In genomic region chr3:30659270-30660127, GRCh38 we compare ENCODE assay signal across 8 cellular contexts. TPM values are rescaled to one million over a fixed set of nuclear protein-coding genes. Genes with fewer than 3 reads are reported as not detected.
DNase-seq lines count a peak whose midpoint lies in the region; ATAC-seq and TF ChIP-seq lines count a peak whose summit lies in the region.

No MANE protein-coding gene starts in this region.

- in situ Hi-C loops in HAP-1 (cut with MboI; ENCODE audit: low sequenced_read_pairs): no loop called here
- in situ Hi-C loops in gastrocnemius medialis (cut with MboI; ENCODE audit: low sequenced_read_pairs in 4 of 4): no loop called here

- ATAC-seq in gastrocnemius medialis: peak; percentile 48 to 72
- ATAC-seq in HG02981 (IDR thresholded peaks at IDR 0.05; ENCODE audit: unreplicated experiment): no peak

- peak overlapping the region; percentile 92 for H3K27ac Mint-ChIP-seq in T-helper 2 cell treated with Interferon-gamma antibody and Interleukin-4, amounts not matched to agents 5 μg/mL and 100 μg/mL, for 36 hours

- H3K27me3 ChIP-seq in HAP-1 (ENCODE audit: low read depth) (no peaks in the 10 kb centered on the region), gastrocnemius medialis (no peaks in the 10 kb centered on the region)

- intact Hi-C loops in gastrocnemius medialis (cut with DNase I; ENCODE audit: low total_unique reads): no loop called here

- H3K9me3 Mint-ChIP-seq in T-helper 2 cell treated with Interferon-gamma antibody and Interleukin-4, amounts not matched to agents 5 μg/mL and 100 μg/mL, for 36 hours: no peaks in the 10 kb centered on the region

- DNase-seq in HAP-1 (ENCODE audit: low spot score in 2 of 2) (peak; percentile 35 to 86), fibroblast of villous mesenchyme (ENCODE audit: low read depth) (peak; percentile 95), gastrocnemius medialis (peak in 1 of 2 donors; percentile 21), activated gamma-delta T cell (lab: John Stamatoyannopoulos, UW) (no peak), GM19238 (ENCODE audit: insufficient read length, low spot score) (no peak), DMS153 (lab: John Stamatoyannopoulos, UW) (no peak)
- DNase-seq in T-helper 2 cell treated with Interferon-gamma antibody and Interleukin-4, amounts not matched to agents 5 μg/mL and 100 μg/mL, for 36 hours (ENCODE audit: low spot score): no peak

- H3K4me3 Mint-ChIP-seq in T-helper 2 cell treated with Interferon-gamma antibody and Interleukin-4, amounts not matched to agents 5 μg/mL and 100 μg/mL, for 36 hours: peak overlapping the region; percentile 74

- H3K4me1 ChIP-seq in HAP-1 (peaks cover 36% of the 10 kb centered on the region), gastrocnemius medialis (peaks cover 27 to 48% of the 10 kb centered on the region in 2 donors)

- H3K9me3 ChIP-seq in HAP-1 (no peaks in the 10 kb centered on the region), gastrocnemius medialis (no peaks in the 10 kb centered on the region)

- TF ChIP-seq CTCF in fibroblast of villous mesenchyme (IDR thresholded peaks at IDR 0.05; ENCODE audit: insufficient read depth, low read depth, low read length): no peak
- no peak for TF ChIP-seq CTCF in gastrocnemius medialis (IDR thresholded peaks at IDR 0.05 in 4 of 5, conservative IDR thresholded peaks at IDR 0.05 in 1 of 5)

- peak overlapping the region; percentile 3 to 64 (median 39) for H3K27ac ChIP-seq in gastrocnemius medialis

- H3K4me3 ChIP-seq in HAP-1: no peak overlapping the region
- H3K4me3 ChIP-seq in fibroblast of villous mesenchyme (ENCODE audit: low read depth, low read length): no peak overlapping the region
- H3K4me3 ChIP-seq in gastrocnemius medialis: no peak overlapping the region

- H3K27me3 Mint-ChIP-seq in T-helper 2 cell treated with Interferon-gamma antibody and Interleukin-4, amounts not matched to agents 5 μg/mL and 100 μg/mL, for 36 hours (ENCODE audit: low read depth): no peaks in the 10 kb centered on the region

- peaks cover 88% of the 10 kb centered on the region for H3K4me1 Mint-ChIP-seq in T-helper 2 cell treated with Interferon-gamma antibody and Interleukin-4, amounts not matched to agents 5 μg/mL and 100 μg/mL, for 36 hours (ENCODE audit: low read depth)

- H3K36me3 ChIP-seq in HAP-1 (replicated peaks): peaks cover 3% of the 10 kb centered on the region; the same call in 1 of the 2 replicates
- H3K36me3 ChIP-seq in gastrocnemius medialis: peaks cover 0 to 9% of the 10 kb centered on the region in 2 donors

- H3K36me3 Mint-ChIP-seq in T-helper 2 cell treated with Interferon-gamma antibody and Interleukin-4, amounts not matched to agents 5 μg/mL and 100 μg/mL, for 36 hours (ENCODE audit: low read depth): peaks cover 70% of the 10 kb centered on the region

- no peak for TF ChIP-seq POLR2A in gastrocnemius medialis (IDR thresholded peaks at IDR 0.05)

RNA-seq across cellular contexts. Expression of gene TGFBR2, which starts 53.1 kb away (rescaled TPM):
- total RNA-seq in fibroblast of villous mesenchyme (34.8 and 37.1 TPM in 2 replicates), gastrocnemius medialis (10 to 100 TPM; 38.3 to 53.8 (median 47.2) TPM)

Comparison
In these comparisons a context has a peak if more than half of its experiments do, and no peak if none do; other contexts are left out.
1. DNase-seq: peak in HAP-1 (2 of 2) and fibroblast of villous mesenchyme (single experiment); none in T-helper 2 cell treated with Interferon-gamma antibody and Interleukin-4, amounts not matched to agents 5 μg/mL and 100 μg/mL, for 36 hours (single experiment), activated gamma-delta T cell (single experiment), GM19238 (single experiment) and DMS153 (single experiment).